ENCODE assay signal across 16 cellular contexts in genomic region chr5:36790847-36791246, GRCh38.
DNase-seq lines count a peak whose midpoint lies in the region; ATAC-seq and FAIRE-seq lines count a peak whose summit lies in the region.
"Had no signal": no experiment of that assay in that cellular context is flagged by ENCODE, and none has a peak within 500 bp of the region (broad histone marks: within the 10 kb centered on the region; RNA-seq: fewer than 3 reads in every experiment).

No MANE protein-coding gene starts in this region.

- H3K4ac ChIP-seq in trophoblast cell (ENCODE audit: low read depth, low read length) = no peak overlapping the region

- no peak overlapping the region for H3K18ac ChIP-seq in trophoblast cell (ENCODE audit: low read length)

- no peak overlapping the region for H2BK12ac ChIP-seq in trophoblast cell (ENCODE audit: low read length)

- H4K91ac ChIP-seq in trophoblast cell (ENCODE audit: low read depth, low read length) = no peak overlapping the region

- no peak overlapping the region for H2AK5ac ChIP-seq in trophoblast cell (ENCODE audit: low read length)

- H3K4me2 ChIP-seq in trophoblast cell (ENCODE audit: low read length) = no peak overlapping the region

- H3K9ac ChIP-seq in trophoblast cell (ENCODE audit: low read length) = no peak overlapping the region

- H3K79me2 ChIP-seq in trophoblast cell (ENCODE audit: control insufficient read depth, insufficient read depth, low read length, poor library complexity) = no peaks in the 10 kb centered on the region

- H2BK120ac ChIP-seq in trophoblast cell (ENCODE audit: insufficient read depth, low read length, poor library complexity) = no peak overlapping the region

- H3K14ac ChIP-seq in trophoblast cell (ENCODE audit: low read length) = no peak overlapping the region

- H4K8ac ChIP-seq in trophoblast cell (ENCODE audit: low read depth, low read length) = no peak overlapping the region

- H3K27me3 ChIP-seq in trophoblast cell (ENCODE audit: insufficient read depth, low read length) = no peaks in the 10 kb centered on the region

- H3K27ac ChIP-seq in epithelial cell of prostate = no peak overlapping the region
- H3K27ac ChIP-seq in trophoblast cell (ENCODE audit: low read depth, low read length) = no peak overlapping the region

- H3K36me3 ChIP-seq in trophoblast cell (ENCODE audit: control insufficient read depth in 1 of 2, insufficient read depth in 2 of 2, low read length in 2 of 2) = no peaks in the 10 kb centered on the region

- peak; percentile 65 for FAIRE-seq in HTR-8/SVneo (lab: Jason Lieb, UNC)
- FAIRE-seq: D721Med, H1 had no signal

- H2AFZ ChIP-seq in trophoblast cell (ENCODE audit: insufficient read depth, low read length, poor library complexity) = no peak overlapping the region

- peak; percentile 24 for DNase-seq in ELR (ENCODE audit: low read depth)
- DNase-seq in HTR-8/SVneo (ENCODE audit: insufficient read length, low spot score) = no peak
- DNase-seq in epithelial cell of prostate (ENCODE audit: low read depth, low spot score) = peak; percentile 20
- DNase-seq in trophoblast cell = peak; percentile 42 to 66
- no peak for DNase-seq in T-helper 9 cell
- DNase-seq in stimulated activated CD4-positive, alpha-beta T cell treated with anti-CD3 and anti-CD28 coated beads, Interleukin-1b, Interleukin-23, amount 100 ng/mL, for 48 hours = no peak
- DNase-seq: ACHN; CD4-positive, alpha-beta memory T cell; EL; NCI-H1048; SHP77 had no signal

- no peak overlapping the region for H3K4me3 ChIP-seq in trophoblast cell (ENCODE audit: low read depth, low read length)

- H3K9me3 ChIP-seq in trophoblast cell (ENCODE audit: insufficient read depth, low read depth, low read length) = no peaks in the 10 kb centered on the region

- no peaks in the 10 kb centered on the region for H3K79me1 ChIP-seq in trophoblast cell (ENCODE audit: low read length)

- no peaks in the 10 kb centered on the region for H3K4me1 ChIP-seq in trophoblast cell (ENCODE audit: control insufficient read depth in 1 of 2, insufficient read depth in 2 of 2, low read length in 2 of 2)

- H2BK5ac ChIP-seq in trophoblast cell (ENCODE audit: low read depth, low read length, poor library complexity) = no peak overlapping the region

- H3K23ac ChIP-seq in trophoblast cell (ENCODE audit: low read length) = no peak overlapping the region

- ATAC-seq in HG03460 (IDR thresholded peaks at IDR 0.05; ENCODE audit: unreplicated experiment) = no peak
- ATAC-seq: Panc1, SK-N-SH treated with all-trans-retinoic acid at 6 μM for 48 hours had no signal

- H4K12ac ChIP-seq in trophoblast cell (ENCODE audit: low read depth, low read length) = no peak overlapping the region

- WGBS in trophoblast cell (ENCODE audit: extremely low coverage, insufficient coverage, insufficient read length) = no CpG with 5 or more reads among the region's 1 CpG

Comparison
In these comparisons a context has a peak if more than half of its experiments do, and no peak if none do; other contexts are left out.
1. DNase-seq: peak in ELR (single experiment), epithelial cell of prostate (single experiment) and trophoblast cell (2 of 2); none in HTR-8/SVneo (single experiment), T-helper 9 cell (single experiment) and stimulated activated CD4-positive, alpha-beta T cell treated with anti-CD3 and anti-CD28 coated beads, Interleukin-1b, Interleukin-23, amount 100 ng/mL, for 48 hours (single experiment).